In the genomic region with DNA sequence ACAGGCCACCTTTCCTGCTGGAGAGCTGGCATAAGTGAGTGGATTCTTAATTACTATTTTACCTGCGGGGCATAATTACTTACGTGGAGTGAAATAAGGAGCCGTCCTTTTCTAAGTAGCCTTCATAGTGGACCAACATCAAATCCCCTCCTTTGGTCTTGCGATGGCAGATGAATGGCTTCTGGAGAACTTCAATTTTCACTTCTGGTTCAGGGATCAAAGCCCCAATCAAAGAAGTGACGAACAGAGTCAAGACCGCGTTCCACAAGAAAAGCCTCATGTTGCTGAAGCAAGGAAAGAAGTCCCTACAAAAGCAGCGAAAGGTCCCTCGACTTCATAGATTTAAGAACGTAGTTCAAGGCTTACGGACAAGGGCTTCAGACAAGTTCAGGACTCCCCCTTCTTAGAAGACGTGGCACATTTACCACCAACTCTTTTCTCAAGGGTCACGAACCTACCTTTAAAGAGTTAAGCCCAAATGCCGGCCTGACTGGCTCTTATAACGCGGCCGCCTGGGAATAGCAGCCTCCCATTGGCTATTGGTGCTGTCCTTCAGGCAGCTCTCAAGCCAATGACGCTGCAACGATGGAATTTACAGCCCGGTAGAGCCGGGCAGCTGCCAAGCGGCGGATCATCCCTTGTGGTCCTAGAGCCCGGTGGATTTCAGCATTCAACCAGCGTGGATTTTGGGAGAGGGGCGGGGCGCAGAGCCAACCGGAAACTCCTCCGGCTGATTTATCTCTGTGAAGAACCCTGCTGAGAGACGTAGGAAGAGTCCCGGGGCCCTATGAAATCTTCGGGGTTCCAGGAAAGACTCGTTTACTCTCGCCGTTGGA, we compare ENCODE assay signal across 9 cellular contexts. TPM values are rescaled to one million over a fixed set of nuclear protein-coding genes. Genes with fewer than 3 reads are reported as not detected.
A peak's percentile ranks its signal among the peaks of the same experiment; 100 is the strongest.
DNase-seq lines count a peak whose midpoint lies in the region; ATAC-seq, FAIRE-seq and TF ChIP-seq lines count a peak whose summit lies in the region.
"Had no signal": no experiment of that assay in that cellular context is flagged by ENCODE, and none has a peak within 500 bp of the region (broad histone marks: within the 10 kb centered on the region; RNA-seq: fewer than 3 reads in every experiment).

A gene with protein sequence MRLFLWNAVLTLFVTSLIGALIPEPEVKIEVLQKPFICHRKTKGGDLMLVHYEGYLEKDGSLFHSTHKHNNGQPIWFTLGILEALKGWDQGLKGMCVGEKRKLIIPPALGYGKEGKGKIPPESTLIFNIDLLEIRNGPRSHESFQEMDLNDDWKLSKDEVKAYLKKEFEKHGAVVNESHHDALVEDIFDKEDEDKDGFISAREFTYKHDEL (minus strand): TSS at position 474 of the 836 bp plus-strand sequence. CDS start 194 bp downstream, at position 280.

- DNase-seq in AML-193 (lab: John Stamatoyannopoulos, UW) (peak; percentile 97), NCI-H446 (lab: John Stamatoyannopoulos, UW) (peak; percentile 97 to 99), choroid plexus epithelial cell (ENCODE audit: low read depth) (peak; percentile 100), kidney (peak; percentile 98)
- peak; percentile 78 to 84 for DNase-seq in activated CD4-positive, alpha-beta T cell treated with anti-CD3 and anti-CD28 coated beads for 24 hours (ENCODE audit: low read depth in 2 of 2)
- peak; percentile 74 to 76 for DNase-seq in stimulated activated CD4-positive, alpha-beta T cell treated with anti-CD3 and anti-CD28 coated beads, Interleukin-15, amount 100 ng/mL, for 1 hour (ENCODE audit: low read depth in 1 of 2, low spot score in 1 of 2)

- H3K4me1 ChIP-seq in kidney (ENCODE audit: control insufficient read depth in 1 of 2, insufficient read depth in 1 of 2, low read depth in 1 of 2, low read length in 2 of 2), result peaks cover 9 to 20% of the 10 kb centered on the region in 2 donors

- H3K4me3 ChIP-seq in choroid plexus epithelial cell (ENCODE audit: low read depth, low read length) (peak within 1 kb of the TSS; percentile 81), kidney (ENCODE audit: low read length in 2 of 2) (peak within 1 kb of the TSS; percentile 93 to 99)

- FAIRE-seq in kidney (lab: Jason Lieb, UNC), result peak; percentile 95
- FAIRE-seq: colon had no signal

- H3K27ac ChIP-seq in kidney (ENCODE audit: low read depth in 2 of 2, low read length in 2 of 2), result peak within 1 kb of the TSS; percentile 81 to 90

- no peaks in the 10 kb centered on the region for H3K36me3 ChIP-seq in kidney (ENCODE audit: control insufficient read depth in 1 of 2, insufficient read depth in 2 of 2, low read length in 2 of 2)

- ATAC-seq in GM19043 (IDR thresholded peaks at IDR 0.05; ENCODE audit: low read depth, unreplicated experiment) (peak; percentile 67), HG03354 (IDR thresholded peaks at IDR 0.05; ENCODE audit: poor library complexity, severe bottlenecking, unreplicated experiment) (peak; percentile 81)

- intact Hi-C loops in kidney (cut with DNase I), result no loop called here

- H3K9ac ChIP-seq in kidney (ENCODE audit: low read length in 2 of 2), result peak within 1 kb of the TSS; percentile 67 to 82

- TF ChIP-seq CTCF in choroid plexus epithelial cell (conservative IDR thresholded peaks at IDR 0.05; ENCODE audit: low read depth, low read length) (no peak), kidney (IDR thresholded peaks at IDR 0.05; ENCODE audit: borderline replicate concordance, extremely low read depth, insufficient read depth) (no peak)

- no peaks in the 10 kb centered on the region for H3K9me3 ChIP-seq in kidney (ENCODE audit: control insufficient read depth in 1 of 2, low read length in 2 of 2)

RNA-seq across cellular contexts. Expression of the gene that starts here (rescaled TPM):
- 15.4 TPM for total RNA-seq in kidney
- polyA plus RNA-seq in kidney (ENCODE audit: insufficient read depth, low read depth, low replicate concordance), result 3.2 TPM

Comparison
In these comparisons a context has a peak if more than half of its experiments do, and no peak if none do; other contexts are left out.
1. Peak in every context shown above with its lines: DNase-seq, ATAC-seq, H3K4me3 ChIP-seq and H3K27ac ChIP-seq.